Comparison of ENCODE assay signal across 29 cellular contexts in the genomic region with DNA sequence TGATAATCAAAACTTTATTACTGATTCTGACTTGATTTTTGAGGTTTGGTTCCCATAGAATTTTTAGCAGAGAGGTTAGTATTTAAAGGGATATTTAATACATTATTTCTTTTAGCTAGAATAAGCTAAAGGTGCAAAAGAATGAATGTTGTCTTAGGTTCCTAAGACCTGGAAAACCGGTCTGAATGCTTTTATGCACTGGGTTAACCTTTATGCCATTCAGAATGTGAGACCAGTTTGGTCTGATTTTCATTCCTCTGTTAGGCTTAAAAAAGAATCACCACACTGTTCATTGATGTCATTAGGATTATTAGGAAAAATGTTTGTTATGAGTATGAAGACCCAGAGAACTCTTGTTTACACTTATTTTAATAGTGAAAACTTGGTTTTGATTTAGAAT. TPM values are rescaled to one million over a fixed set of nuclear protein-coding genes. Genes with fewer than 3 reads are reported as not detected.
A peak's percentile ranks its signal among the peaks of the same experiment; 100 is the strongest.
DNase-seq lines count a peak whose midpoint lies in the region; FAIRE-seq and TF ChIP-seq lines count a peak whose summit lies in the region.
"Had no signal": no experiment of that assay in that cellular context is flagged by ENCODE, and none has a peak within 500 bp of the region (broad histone marks: within the 10 kb centered on the region; RNA-seq: fewer than 3 reads in every experiment).

No MANE protein-coding gene starts in this region.

- H3K79me2 ChIP-seq in PC-9 (ENCODE audit: low read depth): peaks cover 42% of the 10 kb centered on the region

- peaks cover 23% of the 10 kb centered on the region for H3K4me1 ChIP-seq in PC-9 (replicated peaks; ENCODE audit: insufficient read depth)
- H3K4me1 ChIP-seq in suprapubic skin: peaks cover 31% of the 10 kb centered on the region
- peaks cover 85% of the 10 kb centered on the region for H3K4me1 ChIP-seq in CD4-positive, alpha-beta memory T cell (ENCODE audit: insufficient read depth, low read length)
- H3K4me1 ChIP-seq: colonic mucosa had no signal

- no peaks in the 10 kb centered on the region; the same call in none of the 2 replicates for H4K20me1 ChIP-seq in PC-9 (ENCODE audit: insufficient read depth)

- no peak for TF ChIP-seq CTCF in PC-9 (conservative IDR thresholded peaks at IDR 0.05)
- TF ChIP-seq CTCF in suprapubic skin (IDR thresholded peaks at IDR 0.05): no peak

- peak overlapping the region; percentile 62 for H3K4me2 ChIP-seq in PC-9

- H3K27me3 ChIP-seq in PC-9 (ENCODE audit: insufficient read depth, low read depth) (no peaks in the 10 kb centered on the region), suprapubic skin (no peaks in the 10 kb centered on the region)
- no peaks in the 10 kb centered on the region for H3K27me3 ChIP-seq in CD4-positive, alpha-beta memory T cell (ENCODE audit: insufficient read depth, low read length)
- H3K27me3 ChIP-seq: colonic mucosa had no signal

- BruUV-seq in PC-9 (replicated peaks; lab: Mats Ljungman, UMichigan): no TSS peak

- no peaks in the 10 kb centered on the region for H3K9me3 ChIP-seq in PC-9 (ENCODE audit: insufficient read depth, low read depth)
- H3K9me3 ChIP-seq in suprapubic skin: no peaks in the 10 kb centered on the region
- H3K9me3 ChIP-seq in CD4-positive, alpha-beta memory T cell (ENCODE audit: control insufficient read depth in 1 of 2, low read length in 2 of 2): no peaks in the 10 kb centered on the region
- H3K9me3 ChIP-seq: colonic mucosa had no signal

- peaks cover 8% of the 10 kb centered on the region for H3K36me3 Mint-ChIP-seq in activated naive CD8-positive, alpha-beta T cell
- peaks cover 52% of the 10 kb centered on the region for H3K36me3 Mint-ChIP-seq in activated naive CD8-positive, alpha-beta T cell treated with anti-CD3 and anti-CD28 coated beads for 36 hours
- peaks cover 10 to 32% of the 10 kb centered on the region in 2 donors for H3K36me3 Mint-ChIP-seq in CD4-positive, alpha-beta memory T cell

- no peak for FAIRE-seq in GM19239 (lab: Jason Lieb, UNC)
- FAIRE-seq: GM18507, HepG2 had no signal

- 51% methylated on average over 1 of the region's 1 CpG for WGBS in suprapubic skin

- H3K27ac ChIP-seq in PC-9: 0 out of 2 replicates have a peak overlapping the region, but pooled peaks have one; percentile 5
- H3K27ac ChIP-seq in suprapubic skin: peak overlapping the region; percentile 3
- no peak overlapping the region for H3K27ac ChIP-seq in CD4-positive, alpha-beta memory T cell (ENCODE audit: low read depth, low read length)
- H3K27ac ChIP-seq: colonic mucosa, WERI-Rb-1 had no signal

- H3K9me3 Mint-ChIP-seq in activated naive CD8-positive, alpha-beta T cell (ENCODE audit: low read depth): no peaks in the 10 kb centered on the region
- peaks cover 3% of the 10 kb centered on the region for H3K9me3 Mint-ChIP-seq in activated naive CD8-positive, alpha-beta T cell treated with anti-CD3 and anti-CD28 coated beads for 36 hours
- peaks cover 0 to 3% (median 0%) of the 10 kb centered on the region in 8 donors for H3K9me3 Mint-ChIP-seq in CD4-positive, alpha-beta memory T cell
- H3K9me3 Mint-ChIP-seq: activated naive CD8-positive, alpha-beta T cell treated with anti-CD3 and anti-CD28 coated beads, Interleukin-2, amount 10 ng/mL, durations not matched to agents 7 days and 5 days; CD14-positive monocyte had no signal

- no peak overlapping the region for H3K4me3 Mint-ChIP-seq in activated naive CD8-positive, alpha-beta T cell
- no peak overlapping the region for H3K4me3 Mint-ChIP-seq in activated naive CD8-positive, alpha-beta T cell treated with anti-CD3 and anti-CD28 coated beads for 36 hours
- peak overlapping the region in 4 of 8 donors; percentile 13 to 38 (median 26) for H3K4me3 Mint-ChIP-seq in CD4-positive, alpha-beta memory T cell
- H3K4me3 Mint-ChIP-seq: activated naive CD8-positive, alpha-beta T cell treated with anti-CD3 and anti-CD28 coated beads, Interleukin-2, amount 10 ng/mL, durations not matched to agents 7 days and 5 days; CD14-positive monocyte; H9 had no signal

- H3K27me3 Mint-ChIP-seq in activated naive CD8-positive, alpha-beta T cell: no peaks in the 10 kb centered on the region
- no peaks in the 10 kb centered on the region for H3K27me3 Mint-ChIP-seq in activated naive CD8-positive, alpha-beta T cell treated with anti-CD3 and anti-CD28 coated beads for 36 hours
- H3K27me3 Mint-ChIP-seq in CD4-positive, alpha-beta memory T cell: no peaks in the 10 kb centered on the region
- H3K27me3 Mint-ChIP-seq: activated naive CD8-positive, alpha-beta T cell treated with anti-CD3 and anti-CD28 coated beads, Interleukin-2, amount 10 ng/mL, durations not matched to agents 7 days and 5 days; stimulated activated naive B cell treated with anti-CD40 and anti-IgM and Interleukin-4, amounts not matched to agents 10 μg/mL and 1 μg/mL and 100 μg/mL, for 72 hours had no signal

- intact Hi-C loops in PC-9 (cut with micrococcal nuclease; ENCODE audit: unreplicated experiment): loop anchor here (2.0 kb wide), 1 partner anchor 141 kb away; no protein-coding TSS in a partner anchor
- intact Hi-C loops in CD4-positive, alpha-beta memory T cell (cut with micrococcal nuclease): no loop called here

- peaks cover 82% of the 10 kb centered on the region for H3K4me1 Mint-ChIP-seq in activated naive CD8-positive, alpha-beta T cell (ENCODE audit: low read depth)
- H3K4me1 Mint-ChIP-seq in activated naive CD8-positive, alpha-beta T cell treated with anti-CD3 and anti-CD28 coated beads for 36 hours: peaks cover 52% of the 10 kb centered on the region
- peaks cover 66 to 91% (median 79%) of the 10 kb centered on the region in 4 donors for H3K4me1 Mint-ChIP-seq in CD4-positive, alpha-beta memory T cell
- H3K4me1 Mint-ChIP-seq: H9 had no signal

- H3K9me2 ChIP-seq in PC-9 (ENCODE audit: insufficient read depth): no peaks in the 10 kb centered on the region

- POLR2A ChIA-PET in PC-9 (lab: Charles Lee; ENCODE audit: unreplicated experiment): interaction anchor here (0.7 to 0.8 kb wide), 2 partner anchors 30 to 142 kb away, joined by 3 to 6 read pairs; a partner anchor contains a TSS
- POLR2A ChIA-PET in CD4-positive, alpha-beta memory T cell (lab: Charles Lee; ENCODE audit: partially characterized antibody): interaction anchor here (1.2 to 2.3 kb wide), 2 partner anchors 46 to 142 kb away, joined by 6 to 12 read pairs; no protein-coding TSS in a partner anchor

- peak overlapping the region; percentile 10 for H3K27ac Mint-ChIP-seq in activated naive CD8-positive, alpha-beta T cell
- H3K27ac Mint-ChIP-seq in activated naive CD8-positive, alpha-beta T cell treated with anti-CD3 and anti-CD28 coated beads for 36 hours: no peak overlapping the region
- peak overlapping the region in 1 of 7 donors; percentile 69 for H3K27ac Mint-ChIP-seq in CD4-positive, alpha-beta memory T cell
- H3K27ac Mint-ChIP-seq: activated naive CD8-positive, alpha-beta T cell treated with anti-CD3 and anti-CD28 coated beads, Interleukin-2, amount 10 ng/mL, durations not matched to agents 7 days and 5 days; H9 had no signal

- peak overlapping the region; percentile 4; the same call in 1 of the 2 replicates for H3K4me3 ChIP-seq in PC-9
- no peak overlapping the region for H3K4me3 ChIP-seq in suprapubic skin
- no peak overlapping the region for H3K4me3 ChIP-seq in CD4-positive, alpha-beta memory T cell (ENCODE audit: low read length in 2 of 2)
- H3K4me3 ChIP-seq: colonic mucosa had no signal

- H3K36me3 ChIP-seq in PC-9 (ENCODE audit: low read depth): no peaks in the 10 kb centered on the region; the same call in 1 of the 2 replicates
- no peaks in the 10 kb centered on the region for H3K36me3 ChIP-seq in suprapubic skin
- no peaks in the 10 kb centered on the region for H3K36me3 ChIP-seq in CD4-positive, alpha-beta memory T cell (ENCODE audit: insufficient read depth, low read length)
- H3K36me3 ChIP-seq: colonic mucosa, WERI-Rb-1 had no signal

- peaks cover 14% of the 10 kb centered on the region for H3F3A ChIP-seq in PC-9 (ENCODE audit: insufficient read depth, low read depth)

- CTCF ChIA-PET in PC-9 (lab: Charles Lee): no interaction called here
- CTCF ChIA-PET in CD4-positive, alpha-beta memory T cell (lab: Charles Lee; ENCODE audit: partially characterized antibody): interaction anchor here (0.7 to 3.5 kb wide), 7 partner anchors 9 to 141 kb away, joined by 3 to 30 read pairs (median 4); no protein-coding TSS in a partner anchor

- no peak for TF ChIP-seq POLR2A in suprapubic skin (IDR thresholded peaks at IDR 0.05)

- TF ChIP-seq EP300 in suprapubic skin (IDR thresholded peaks at IDR 0.05): no peak

- no peak for DNase-seq in activated naive CD8-positive, alpha-beta T cell treated with anti-CD3 and anti-CD28 coated beads for 36 hours
- peak in 1 of 2 experiments; percentile 83 for DNase-seq in PC-9
- DNase-seq in left kidney (ENCODE audit: low read depth, low spot score): peak; percentile 48
- DNase-seq in suprapubic skin (ENCODE audit: low spot score in 2 of 2): no peak
- DNase-seq in NCI-H2196 treated with DMSO at 0.1 percent for 48 hours (lab: John Stamatoyannopoulos, UW; ENCODE audit: unreplicated experiment): no peak
- DNase-seq in CD4-positive, alpha-beta memory T cell: no peak
- DNase-seq in GM19239 (ENCODE audit: insufficient read length, low spot score): no peak
- DNase-seq: 8988T; activated CD4-positive, alpha-beta T cell treated with anti-CD3 and anti-CD28 coated beads for 48 hours; activated CD8-positive, alpha-beta memory T cell treated with anti-CD3 and anti-CD28 coated beads for 24 hours; activated effector memory CD4-positive, alpha-beta T cell treated with Interleukin-2 at 50 U/mL for 16 hours; activated naive CD8-positive, alpha-beta T cell treated with anti-CD3 and anti-CD28 coated beads, Interleukin-2, amount 10 ng/mL, durations not matched to agents 7 days and 5 days; activated T-cell treated with anti-CD3 and anti-CD28 coated beads for 4 hours; aorta; colonic mucosa; effector memory CD4-positive, alpha-beta T cell; glutamatergic neuron; H9; Karpas-422; NCI-H1417 treated with DMSO at 0.1 percent for 48 hours; NCI-H2029 treated with DMSO at 0.1 percent for 48 hours; NCI-H345; NCI-H69; stimulated activated naive B cell treated with anti-CD40 and anti-IgM and Interleukin-4, amounts not matched to agents 10 μg/mL and 1 μg/mL and 100 μg/mL, for 72 hours; WERI-Rb-1 had no signal

- H2AFZ ChIP-seq in PC-9: no peak overlapping the region

RNA-seq across cellular contexts. Expression of a gene that starts 30.1 kb away (rescaled TPM):
- total RNA-seq in activated naive CD8-positive, alpha-beta T cell treated with anti-CD3 and anti-CD28 coated beads for 36 hours: 100 to 1,000 TPM; 150 to 154 TPM
- 45.4 and 55.2 TPM in 2 replicates for total RNA-seq in PC-9 (2021)
- total RNA-seq in suprapubic skin: 10 to 100 TPM; 31.0 to 38.4 (median 35.3) TPM
- 100 to 1,000 TPM; 130 to 134 TPM for total RNA-seq in CD4-positive, alpha-beta memory T cell
- 10 to 100 TPM; 67.2 to 85.7 TPM for polyA plus RNA-seq in CD4-positive, alpha-beta memory T cell
